In genomic region chr21:37748351-37748750, GRCh38 we compare ENCODE assay signal across 20 cellular contexts.
"Had no signal": no experiment of that assay in that cellular context is flagged by ENCODE, and none has a peak within 500 bp of the region (broad histone marks: within the 10 kb centered on the region; RNA-seq: fewer than 3 reads in every experiment).

No MANE protein-coding gene starts in this region.

- H3K4me2 ChIP-seq: hepatocyte had no signal

- H3K36me3 ChIP-seq: pancreas, prostate gland, right lobe of liver, spleen, tibial artery, upper lobe of right lung had no signal

- H3K27ac ChIP-seq: dorsolateral prefrontal cortex, hepatocyte, pancreas, prostate gland, right lobe of liver, spleen, tibial artery, upper lobe of right lung had no signal

- ATAC-seq: mucosa of descending colon; natural killer cell treated with Interleukin-12 subunit alpha and Interleukin-12 subunit beta and Interleukin-15 and Interleukin-18, amount 100 ng/mL, for 72 hours; pancreas; right lobe of liver; stimulated activated memory B cell treated with anti-CD40 and anti-IgM and Interleukin-4, amounts not matched to agents 10 μg/mL and 1 μg/mL and 100 μg/mL, for 72 hours; upper lobe of right lung had no signal

- H3K4me1 ChIP-seq: pancreas, prostate gland, right lobe of liver, spleen, upper lobe of right lung had no signal

- H3K27me3 ChIP-seq: dorsolateral prefrontal cortex, hepatocyte, right lobe of liver, tibial artery, upper lobe of right lung had no signal

- H3K79me2 ChIP-seq: hepatocyte had no signal

- H3K4me3 ChIP-seq: dorsolateral prefrontal cortex, hepatocyte, mucosa of descending colon, pancreas, prostate gland, right lobe of liver, spleen, tibial artery, upper lobe of right lung had no signal

- DNase-seq: cortex of kidney; dorsolateral prefrontal cortex; effector CD8-positive, alpha-beta T cell; foreskin melanocyte; kidney glomerular epithelial cell; mucosa of descending colon; occipital lobe; pancreas; retina; right lobe of liver; spleen; stimulated activated CD4-positive, alpha-beta T cell treated with anti-CD3 and anti-CD28 coated beads, Interleukin-15, amount 100 ng/mL, for 24 hours; stimulated activated CD4-positive, alpha-beta T cell treated with anti-CD3 and anti-CD28 coated beads, Interleukin-1b, Interleukin-23, amount 100 ng/mL, for 48 hours; stimulated activated CD4-positive, alpha-beta T cell treated with anti-CD3 and anti-CD28 coated beads, Interleukin-4, amount 100 ng/mL, for 24 hours; tibial artery; upper lobe of right lung had no signal

- H2AFZ ChIP-seq: hepatocyte had no signal

- H3K9me3 ChIP-seq: mucosa of descending colon, pancreas, prostate gland, right lobe of liver, spleen, tibial artery, upper lobe of right lung had no signal
